ENCODE assay signal across 10 cellular contexts in the genomic region with DNA sequence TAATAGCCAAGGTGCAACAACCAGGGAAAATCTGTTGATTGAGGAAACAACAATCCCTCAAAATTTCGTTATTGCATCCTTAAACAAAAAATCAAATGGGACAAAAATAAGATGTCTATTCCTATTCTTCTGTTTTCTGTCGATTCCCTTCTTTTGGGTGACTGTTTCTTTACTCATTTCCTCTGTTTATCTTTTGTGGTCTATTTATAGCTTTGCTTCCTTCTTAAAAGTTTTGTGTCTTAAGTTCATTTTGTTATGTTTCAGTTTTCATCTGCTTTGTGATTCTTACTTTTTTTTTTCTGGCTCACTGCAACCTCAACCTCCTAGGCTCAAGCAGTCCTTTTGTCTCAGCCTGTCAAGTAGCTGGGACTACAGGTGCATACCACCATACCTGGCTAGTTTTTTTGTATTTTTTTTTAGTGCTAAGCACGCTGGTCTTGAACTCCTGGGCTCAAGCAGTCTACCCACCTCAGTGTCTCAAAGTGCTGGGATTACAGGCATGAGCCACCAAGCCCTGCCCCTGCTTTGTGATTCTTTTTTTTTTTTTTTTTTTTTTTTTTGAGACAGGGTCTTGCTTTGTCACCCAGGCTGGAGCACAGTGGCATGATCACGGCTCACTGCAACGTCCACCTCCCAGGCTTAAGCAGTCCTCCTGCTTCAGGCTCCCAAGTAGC. TPM values are rescaled to one million over a fixed set of nuclear protein-coding genes. Genes with fewer than 3 reads are reported as not detected.
DNase-seq lines count a peak whose midpoint lies in the region; ATAC-seq and TF ChIP-seq lines count a peak whose summit lies in the region.
"Had no signal": no experiment of that assay in that cellular context is flagged by ENCODE, and none has a peak within 500 bp of the region (broad histone marks: within the 10 kb centered on the region; RNA-seq: fewer than 3 reads in every experiment).

No MANE protein-coding gene starts in this region.

- H3K36me3 Mint-ChIP-seq in CD8-positive, alpha-beta T cell = peaks cover 82% of the 10 kb centered on the region
- H3K36me3 Mint-ChIP-seq in mesothelial cell of epicardium = peaks cover 45% of the 10 kb centered on the region

- H3K9me3 ChIP-seq in CD8-positive, alpha-beta T cell (ENCODE audit: low read length) = peaks cover 7% of the 10 kb centered on the region

- peaks cover 4% of the 10 kb centered on the region for H3K4me1 ChIP-seq in CD8-positive, alpha-beta T cell (ENCODE audit: insufficient read depth, low read length)

- CTCF ChIA-PET in CD8-positive, alpha-beta T cell (lab: Charles Lee) = interaction anchor here (0.7 kb wide), 1 partner anchor 46 kb away, joined by 3 read pairs; no protein-coding TSS in a partner anchor

- peaks cover 13% of the 10 kb centered on the region for H3K9me3 Mint-ChIP-seq in CD8-positive, alpha-beta T cell
- H3K9me3 Mint-ChIP-seq in mesothelial cell of epicardium = no peaks in the 10 kb centered on the region

- H3K4me3 ChIP-seq in CD8-positive, alpha-beta T cell (ENCODE audit: low read depth, low read length) = no peak overlapping the region

- H3K27ac Mint-ChIP-seq in CD8-positive, alpha-beta T cell = peak overlapping the region; percentile 30
- H3K27ac Mint-ChIP-seq in mesothelial cell of epicardium = peak overlapping the region; percentile 77

- H3K27ac ChIP-seq in CD8-positive, alpha-beta T cell (ENCODE audit: low read depth, low read length) = no peak overlapping the region
- H3K27ac ChIP-seq in angular gyrus (ENCODE audit: low read depth, low read length) = peak overlapping the region; percentile 48
- H3K27ac ChIP-seq: VCaP had no signal

- no peak for TF ChIP-seq CTCF in CD8-positive, alpha-beta T cell (IDR thresholded peaks at IDR 0.05)
- no peak for TF ChIP-seq CTCF in mesothelial cell of epicardium (IDR thresholded peaks at IDR 0.05; ENCODE audit: unreplicated experiment)

- DNase-seq in CD8-positive, alpha-beta T cell = no peak
- peak; percentile 27 for DNase-seq in HS-27A (ENCODE audit: low read depth)
- no peak for DNase-seq in mesothelial cell of epicardium (ENCODE audit: low spot score in 2 of 2, unreplicated experiment in 2 of 2)
- no peak for DNase-seq in kidney glomerular epithelial cell (lab: John Stamatoyannopoulos, UW)
- no peak for DNase-seq in NOMO-1 (lab: John Stamatoyannopoulos, UW; ENCODE audit: unreplicated experiment in 2 of 2)
- DNase-seq: MM.1S had no signal

- ATAC-seq in CD8-positive, alpha-beta T cell = no peak
- no peak for ATAC-seq in GM19351 (IDR thresholded peaks at IDR 0.05; ENCODE audit: unreplicated experiment)

- no peaks in the 10 kb centered on the region for H3K27me3 Mint-ChIP-seq in CD8-positive, alpha-beta T cell (ENCODE audit: low read depth)
- H3K27me3 Mint-ChIP-seq in mesothelial cell of epicardium (ENCODE audit: low read depth) = no peaks in the 10 kb centered on the region
- H3K27me3 Mint-ChIP-seq: brain had no signal

- H3K4me3 Mint-ChIP-seq in CD8-positive, alpha-beta T cell = no peak overlapping the region
- H3K4me3 Mint-ChIP-seq in mesothelial cell of epicardium = no peak overlapping the region
- H3K4me3 Mint-ChIP-seq: brain had no signal

- peaks cover 39% of the 10 kb centered on the region for H3K4me1 Mint-ChIP-seq in CD8-positive, alpha-beta T cell (ENCODE audit: low read depth)
- H3K4me1 Mint-ChIP-seq in mesothelial cell of epicardium = peaks cover 16% of the 10 kb centered on the region

- POLR2A ChIA-PET in CD8-positive, alpha-beta T cell (lab: Charles Lee) = interaction anchor here (1.2 kb wide), 1 partner anchor 10 kb away, joined by 6 read pairs; the partner anchor contains the start of gene ZNF146

- H3K27me3 ChIP-seq in CD8-positive, alpha-beta T cell (ENCODE audit: insufficient read depth, low read length) = no peaks in the 10 kb centered on the region

- H3K36me3 ChIP-seq in CD8-positive, alpha-beta T cell (ENCODE audit: insufficient read depth, low read length) = peaks cover 48% of the 10 kb centered on the region

- intact Hi-C loops in CD8-positive, alpha-beta T cell (cut with DNase I, micrococcal nuclease) = no loop called here

RNA-seq across cellular contexts. Expression of gene ZNF146, which starts 10.4 kb away (rescaled TPM):
- total RNA-seq in CD8-positive, alpha-beta T cell = 10 to 100 TPM; 16.8 to 18.9 TPM
- total RNA-seq in mesothelial cell of epicardium = 126 to 132 TPM (median 131 TPM) in 3 replicates

RNA-seq across cellular contexts. Expression of gene ZNF565, which starts 10.9 kb away (rescaled TPM):
- total RNA-seq in CD8-positive, alpha-beta T cell = 10 to 100 TPM in 1 of 2 experiments, 1 to 10 TPM in 1; 9.4 to 10.8 TPM
- total RNA-seq in mesothelial cell of epicardium = 7.1 to 9.1 TPM (median 8.9 TPM) in 3 replicates
